ENCODE assay signal across 8 cellular contexts in the genomic region with DNA sequence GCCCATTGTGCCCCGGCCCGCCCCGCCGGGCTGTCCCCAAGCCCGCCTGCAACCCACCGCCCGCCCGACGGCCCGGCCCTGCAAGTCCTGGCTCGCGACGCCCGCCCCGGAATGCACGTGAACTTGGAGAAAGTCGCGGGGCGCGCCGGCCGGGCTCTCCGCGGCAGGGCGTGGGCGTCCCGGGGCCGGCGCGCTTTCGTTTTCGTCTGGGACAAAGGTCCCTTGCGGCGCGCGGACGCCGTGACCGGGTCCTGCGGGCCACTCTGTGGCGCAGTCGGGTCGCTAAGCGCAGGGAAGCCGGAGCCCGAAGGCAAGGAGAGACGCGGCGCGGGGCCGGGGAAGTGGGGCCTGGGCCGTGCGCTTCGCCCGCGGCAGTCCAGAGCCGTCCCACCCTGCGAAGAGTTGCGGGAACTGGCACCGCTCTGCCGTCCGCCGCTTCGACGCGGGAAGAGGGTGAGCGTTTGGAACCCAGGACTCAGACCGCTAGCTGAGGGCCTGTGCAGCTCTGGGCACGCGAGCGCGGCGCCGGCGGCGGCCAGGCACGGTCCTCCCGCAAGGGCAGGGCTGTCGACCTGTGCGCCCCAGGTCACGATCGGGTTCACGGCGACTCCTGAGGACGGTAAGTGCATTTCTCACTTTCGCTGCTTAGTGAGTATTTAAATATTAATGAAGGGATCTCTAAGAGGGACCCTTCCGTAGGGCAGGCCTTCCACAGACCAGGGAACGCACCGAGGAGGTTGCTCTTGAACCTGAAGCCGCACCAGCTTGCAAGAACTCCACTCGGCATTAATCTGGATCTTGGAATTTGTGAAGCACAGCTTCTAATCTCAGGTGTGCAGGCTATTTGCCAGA.
A peak's percentile ranks its signal among the peaks of the same experiment; 100 is the strongest.
DNase-seq lines count a peak whose midpoint lies in the region; ATAC-seq and TF ChIP-seq lines count a peak whose summit lies in the region.

No MANE protein-coding gene starts in this region.

- peak overlapping the region; percentile 94 for H3K27ac ChIP-seq in ovary

- DNase-seq in LHCN-M2 (ENCODE audit: low read depth) (peak; percentile 59), germinal center (ENCODE audit: low spot score) (peak; percentile 20), ovary (peak in 3 of 5 donors; percentile 36 to 68 (median 66)), C1 segment of cervical spinal cord (lab: John Stamatoyannopoulos, UW) (no peak), NCI-H524 treated with DMSO at 0.1 percent for 48 hours (lab: John Stamatoyannopoulos, UW) (no peak)
- DNase-seq in activated T-cell treated with anti-CD3 and anti-CD28 coated beads, Interleukin-2, amount 50 U/mL, for 72 hours, result peak; percentile 64 to 66

- intact Hi-C loops in ovary (cut with DNase I), result loop anchor here in 2 of 4 donors (5.0 to 10.0 kb wide), 2 partner anchors 57 to 60 kb away; no protein-coding TSS in a partner anchor

- H3K4me3 Mint-ChIP-seq in activated T-cell treated with anti-CD3 and anti-CD28 coated beads, Interleukin-2, amount 50 U/mL, for 72 hours, result peak overlapping the region; percentile 76 to 84

- H3K36me3 Mint-ChIP-seq in activated T-cell treated with anti-CD3 and anti-CD28 coated beads, Interleukin-2, amount 50 U/mL, for 72 hours (ENCODE audit: insufficient read depth in 2 of 2), result peaks cover 1 to 2% of the 10 kb centered on the region in 2 donors

- H3K9me3 ChIP-seq in ovary, result no peaks in the 10 kb centered on the region

- no peak for TF ChIP-seq POLR2A in ovary (IDR thresholded peaks at IDR 0.05)

- no peak for TF ChIP-seq CTCF in ovary (IDR thresholded peaks at IDR 0.05)

- ATAC-seq in GM18498 (IDR thresholded peaks at IDR 0.05; ENCODE audit: unreplicated experiment) (peak; percentile 28), GM19351 (IDR thresholded peaks at IDR 0.05; ENCODE audit: unreplicated experiment) (no peak)
- ATAC-seq in activated T-cell treated with anti-CD3 and anti-CD28 coated beads, Interleukin-2, amount 50 U/mL, for 72 hours (replicated peaks in 1 of 2), result peak; percentile 13 to 24

- no peaks in the 10 kb centered on the region for H3K9me3 Mint-ChIP-seq in activated T-cell treated with anti-CD3 and anti-CD28 coated beads, Interleukin-2, amount 50 U/mL, for 72 hours

- H3K4me3 ChIP-seq in ovary, result peak overlapping the region; percentile 78

- H3K27me3 ChIP-seq in ovary, result no peaks in the 10 kb centered on the region

- H3K27ac Mint-ChIP-seq in activated T-cell treated with anti-CD3 and anti-CD28 coated beads, Interleukin-2, amount 50 U/mL, for 72 hours, result no peak overlapping the region

- 0 to 1% (median 0%) methylated on average over 49 to 91 of the region's 91 CpGs for WGBS in ovary, 3 donors

- H3K27me3 Mint-ChIP-seq in activated T-cell treated with anti-CD3 and anti-CD28 coated beads, Interleukin-2, amount 50 U/mL, for 72 hours (ENCODE audit: low read depth), result no peaks in the 10 kb centered on the region

- peaks cover 3% of the 10 kb centered on the region for H3K4me1 ChIP-seq in ovary (ENCODE audit: insufficient read depth)

- TF ChIP-seq EP300 in ovary (IDR thresholded peaks at IDR 0.05), result no peak

- peaks cover 32% of the 10 kb centered on the region for H3K4me1 Mint-ChIP-seq in activated T-cell treated with anti-CD3 and anti-CD28 coated beads, Interleukin-2, amount 50 U/mL, for 72 hours (ENCODE audit: low read depth)

- H3K36me3 ChIP-seq in ovary, result no peaks in the 10 kb centered on the region

Comparison
In these comparisons a context has a peak if more than half of its experiments do, and no peak if none do; other contexts are left out.
1. DNase-seq: peak in LHCN-M2 (single experiment), activated T-cell treated with anti-CD3 and anti-CD28 coated beads, Interleukin-2, amount 50 U/mL, for 72 hours (2 of 2), germinal center (single experiment) and ovary (3 of 5); none in C1 segment of cervical spinal cord (0 of 14) and NCI-H524 treated with DMSO at 0.1 percent for 48 hours (single experiment).